8 cellular contexts compared by ENCODE assay signal in the genomic region with DNA sequence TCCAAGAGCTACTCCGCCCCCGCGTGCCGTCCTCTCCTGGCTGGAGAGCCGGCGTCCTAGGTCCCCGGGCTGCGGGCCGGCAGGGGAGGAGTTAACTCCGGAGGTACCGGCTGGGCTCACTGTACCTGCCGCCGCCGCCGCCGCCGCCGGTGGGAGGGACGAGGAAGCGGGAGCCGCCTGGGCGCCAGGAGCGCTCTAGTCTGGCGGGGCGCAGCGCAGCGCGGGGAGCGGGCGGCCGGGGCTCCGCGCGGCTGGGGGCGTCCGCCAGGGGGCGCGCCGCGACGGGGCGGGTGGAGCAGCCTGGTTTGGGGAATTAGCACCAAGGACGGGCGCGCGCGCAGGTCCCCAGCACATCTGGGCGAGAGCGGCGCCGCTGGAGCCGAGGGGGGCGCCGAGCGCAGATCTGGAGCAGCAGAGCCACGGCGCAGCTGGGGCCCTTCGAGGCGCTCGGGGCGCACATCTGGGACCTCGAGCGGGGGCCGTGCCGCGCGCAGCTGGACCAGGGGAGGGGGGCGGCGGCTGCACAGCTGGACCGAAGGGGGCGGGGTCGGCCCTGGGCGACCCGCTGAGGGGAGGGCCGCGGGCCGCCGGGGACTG.
DNase-seq lines count a peak whose midpoint lies in the region; ATAC-seq and TF ChIP-seq lines count a peak whose summit lies in the region.

A gene (plus strand): TSS at position 348 of the 597 bp plus-strand sequence. CDS start 349 bp downstream, outside the sequence.

- peak; percentile 59 for DNase-seq in ELR (ENCODE audit: low read depth)
- no peak for DNase-seq in LNCaP clone FGC (ENCODE audit: low read depth)
- DNase-seq in central memory CD4-positive, alpha-beta T cell = peak; percentile 49
- DNase-seq in left kidney (ENCODE audit: low read depth, low spot score) = peak; percentile 87
- peak; percentile 65 for DNase-seq in stimulated activated CD4-positive, alpha-beta T cell treated with anti-CD3 and anti-CD28 coated beads, Interleukin-4, amount 100 ng/mL, for 24 hours

- TF ChIP-seq CTCF in LNCaP clone FGC (IDR thresholded peaks at IDR 0.05; ENCODE audit: control insufficient read depth, extremely low read depth, insufficient read depth) (peak; percentile 73), VCaP (conservative IDR thresholded peaks at IDR 0.05) (peak; percentile 92)

- H3K27ac ChIP-seq in VCaP = peak within 1 kb of the TSS; percentile 46; the same call in 1 of the 2 replicates

- H3K4me3 ChIP-seq in LNCaP clone FGC (ENCODE audit: low read depth, low read length) = peak within 1 kb of the TSS; percentile 41

- ATAC-seq in GM21526 (IDR thresholded peaks at IDR 0.05; ENCODE audit: low FRiP score, unreplicated experiment) (no peak), GM18861 (IDR thresholded peaks at IDR 0.05; ENCODE audit: unreplicated experiment) (no peak)
